9 cellular contexts compared by ENCODE assay signal in the genomic region with DNA sequence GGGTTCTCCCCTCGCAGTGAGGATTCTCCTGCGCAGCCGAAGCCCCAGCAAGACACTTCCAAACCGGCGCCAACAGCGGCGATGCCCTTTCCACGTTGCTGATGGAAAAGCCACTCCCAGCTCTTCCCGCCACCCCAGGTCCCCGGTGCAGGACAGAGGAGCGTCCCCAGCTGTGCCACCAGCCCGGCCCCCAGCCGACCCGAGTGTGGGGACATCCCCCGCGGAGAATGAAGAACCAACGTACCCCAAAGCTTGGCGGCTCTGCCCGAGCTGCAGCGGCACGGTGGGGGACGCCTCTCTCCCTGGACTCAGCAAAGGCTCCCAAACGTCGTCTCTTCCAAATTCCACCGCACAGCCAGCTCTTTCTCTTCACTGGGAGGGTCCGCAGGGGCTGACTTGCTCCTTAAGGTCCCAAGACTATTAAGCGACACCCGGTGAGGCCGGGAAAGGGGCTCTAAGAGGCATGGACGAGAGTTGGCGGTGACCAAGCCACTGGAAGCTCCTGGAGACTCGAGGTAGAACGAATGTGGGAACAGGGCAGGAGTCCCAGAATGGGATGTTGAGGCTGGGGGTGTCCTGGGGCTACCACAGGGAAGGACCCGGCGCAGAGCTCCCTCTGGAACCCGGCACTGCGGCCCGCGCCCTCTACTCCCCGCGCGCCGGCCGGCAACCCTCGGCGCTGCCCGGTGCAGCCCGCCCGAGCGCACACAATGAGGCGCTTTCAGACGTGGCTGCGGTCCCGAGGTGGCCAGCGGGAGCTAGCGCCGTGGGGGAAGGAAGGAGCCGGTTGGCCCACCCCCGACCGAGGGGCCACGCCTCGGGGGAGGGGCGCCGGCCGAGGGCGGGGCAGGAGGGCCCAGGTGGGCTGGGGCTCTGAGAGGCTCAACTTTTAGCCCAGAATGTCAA. TPM values are rescaled to one million over a fixed set of nuclear protein-coding genes. Genes with fewer than 3 reads are reported as not detected.
DNase-seq lines count a peak whose midpoint lies in the region; ATAC-seq and TF ChIP-seq lines count a peak whose summit lies in the region.
"Had no signal": no experiment of that assay in that cellular context is flagged by ENCODE, and none has a peak within 500 bp of the region (broad histone marks: within the 10 kb centered on the region; RNA-seq: fewer than 3 reads in every experiment).

A gene (minus strand): TSS at position 746 of the 906 bp plus-strand sequence. CDS start 15,613 bp downstream, outside the sequence.

- H3K4me3 ChIP-seq in HCT116 (replicated peaks in 1 of 2; ENCODE audit: low read depth in 1 of 2, low read length in 2 of 2) (peak within 1 kb of the TSS; percentile 50 to 70), mesodermal cell (ENCODE audit: extremely low read depth, insufficient read depth, low read length, poor library complexity, severe bottlenecking) (peak within 1 kb of the TSS; percentile 49), tibial nerve (peak within 1 kb of the TSS; percentile 24 to 47 (median 39))
- H3K4me3 ChIP-seq in effector memory CD4-positive, alpha-beta T cell (ENCODE audit: insufficient read depth, low read depth, low read length, poor library complexity, severe bottlenecking) = peak within 1 kb of the TSS; percentile 35

- POLR2A ChIA-PET in HCT116 (lab: Charles Lee) = interaction anchor here (0.6 to 1.5 kb wide), 5 partner anchors 10 to 50 kb away, joined by 3 to 7 read pairs (median 4); no protein-coding TSS in a partner anchor

- H3K9ac ChIP-seq in HCT116 (ENCODE audit: low read length) = peak within 1 kb of the TSS; percentile 76

- H3K4me1 ChIP-seq in HCT116 (ENCODE audit: control insufficient read depth in 1 of 2, insufficient read depth in 2 of 2, low read length in 2 of 2) (peaks cover 25 to 41% of the 10 kb centered on the region in 2 experiments), mesodermal cell (ENCODE audit: control insufficient read depth, insufficient read depth, low read length, poor library complexity, severe bottlenecking) (no peaks in the 10 kb centered on the region), tibial nerve (peaks cover 0 to 21% (median 14%) of the 10 kb centered on the region in 4 donors)
- H3K4me1 ChIP-seq in effector memory CD4-positive, alpha-beta T cell (ENCODE audit: control insufficient read depth, insufficient read depth, low read length, poor library complexity, severe bottlenecking) = peaks cover 8% of the 10 kb centered on the region

- no TSS peak for BruUV-seq in HCT116 (replicated peaks; lab: Mats Ljungman, UMichigan)

- DNase-seq in DMS 273 (lab: John Stamatoyannopoulos, UW; ENCODE audit: unreplicated experiment) (peak; percentile 78), DMS 273 treated with DMSO at 0.1 percent for 48 hours (lab: John Stamatoyannopoulos, UW) (no peak), HCT116 (ENCODE audit: low read depth, low spot score) (no peak), SK-N-DZ (ENCODE audit: low spot score) (peak; percentile 59), tibial nerve (ENCODE audit: low spot score in 2 of 2) (no peak), SHP77 treated with DMSO at 0.1 percent for 48 hours (lab: John Stamatoyannopoulos, UW) (no peak)
- DNase-seq in effector memory CD4-positive, alpha-beta T cell = no peak

- TF ChIP-seq POLR2A in HCT116 (IDR thresholded peaks at IDR 0.05; ENCODE audit: borderline replicate concordance, extremely low read depth, insufficient read depth, insufficient read length) (peak; percentile 67), tibial nerve (IDR thresholded peaks at IDR 0.05) (peak in 1 of 2 donors; percentile 13)

- TF ChIP-seq CTCF in HCT116 (IDR thresholded peaks at IDR 0.05 in 2 of 3, conservative IDR thresholded peaks at IDR 0.05 in 1 of 3; ENCODE audit: borderline replicate concordance in 1 of 3, insufficient read depth in 1 of 3, low read depth in 2 of 3, low read length in 2 of 3) (no peak), tibial nerve (IDR thresholded peaks at IDR 0.05) (no peak)

- intact Hi-C loops in HCT116 (cut with micrococcal nuclease) = no loop called here

- H2AFZ ChIP-seq in HCT116 (ENCODE audit: low read depth, low read length, poor library complexity, severe bottlenecking) = no peak within 1 kb of the TSS

- no peaks in the 10 kb centered on the region for H3K36me3 ChIP-seq in HCT116 (ENCODE audit: control insufficient read depth in 1 of 2, insufficient read depth in 2 of 2, low read length in 2 of 2)
- H3K36me3 ChIP-seq in effector memory CD4-positive, alpha-beta T cell (ENCODE audit: control insufficient read depth, insufficient read depth, low read length) = no peaks in the 10 kb centered on the region
- no peaks in the 10 kb centered on the region for H3K36me3 ChIP-seq in mesodermal cell (ENCODE audit: control insufficient read depth, insufficient read depth, low read length)
- no peaks in the 10 kb centered on the region for H3K36me3 ChIP-seq in tibial nerve

- H3K9me3 ChIP-seq in HCT116 (ENCODE audit: control insufficient read depth in 1 of 2, insufficient read depth in 1 of 2, low read depth in 1 of 2, low read length in 2 of 2) (no peaks in the 10 kb centered on the region), mesodermal cell (ENCODE audit: control insufficient read depth, low read length) (no peaks in the 10 kb centered on the region), tibial nerve (no peaks in the 10 kb centered on the region)
- no peaks in the 10 kb centered on the region for H3K9me3 ChIP-seq in effector memory CD4-positive, alpha-beta T cell (ENCODE audit: control insufficient read depth, low read length)

- 1 to 2% methylated on average over 45 to 57 of the region's 66 CpGs for WGBS in mesodermal cell (ENCODE audit: insufficient coverage in 2 of 2), 2 experiments
- 2 to 5% methylated on average over 30 to 49 of the region's 66 CpGs for WGBS in tibial nerve, 2 donors

- CTCF ChIA-PET in HCT116 (lab: Charles Lee) = interaction anchor here (1.3 to 1.8 kb wide), 2 partner anchors 22 to 30 kb away, joined by 3 to 11 read pairs; no protein-coding TSS in a partner anchor

- H3K27ac ChIP-seq in HCT116 (ENCODE audit: low read depth, low read length) = peak within 1 kb of the TSS; percentile 30; the same call in 1 of the 2 replicates
- H3K27ac ChIP-seq in effector memory CD4-positive, alpha-beta T cell (ENCODE audit: insufficient read depth, low read length, poor library complexity, severe bottlenecking) = no peak within 1 kb of the TSS
- H3K27ac ChIP-seq in mesodermal cell (ENCODE audit: low read depth, low read length, severe bottlenecking) = no peak within 1 kb of the TSS
- no peak within 1 kb of the TSS for H3K27ac ChIP-seq in tibial nerve
- H3K27ac ChIP-seq: 22Rv1 had no signal

- no peak for TF ChIP-seq RAD21 in HCT116 (IDR thresholded peaks at IDR 0.05; ENCODE audit: low read depth)

- TF ChIP-seq EP300 in tibial nerve (IDR thresholded peaks at IDR 0.05) = no peak

- H3K9me2 ChIP-seq in HCT116 (ENCODE audit: insufficient read depth) = no peaks in the 10 kb centered on the region

- no peaks in the 10 kb centered on the region for H4K20me1 ChIP-seq in HCT116 (ENCODE audit: insufficient read depth)

- peak within 1 kb of the TSS; percentile 94 for H3K4me2 ChIP-seq in HCT116 (ENCODE audit: low read length)

- peaks cover 5% of the 10 kb centered on the region; the same call in 1 of the 2 replicates for H3K79me2 ChIP-seq in HCT116 (ENCODE audit: insufficient read depth, low read length)

- peak; percentile 93 for ATAC-seq in HCT116

- H3K27me3 ChIP-seq in HCT116 (ENCODE audit: insufficient read depth, low read length) = no peaks in the 10 kb centered on the region
- peaks cover 9% of the 10 kb centered on the region for H3K27me3 ChIP-seq in effector memory CD4-positive, alpha-beta T cell (replicated peaks; ENCODE audit: control insufficient read depth, insufficient read depth, low read length, poor library complexity, severe bottlenecking)
- H3K27me3 ChIP-seq in tibial nerve = peaks cover 0 to 21% of the 10 kb centered on the region in 2 donors

- RAD21 ChIA-PET in HCT116 (lab: Charles Lee; ENCODE audit: low non-redundant PET in 1 of 2, low total read pairs in 2 of 2, uncharacterized antibody in 2 of 2, unreplicated experiment in 2 of 2) = interaction anchor here in 1 of 2 experiments (0.6 kb wide), 1 partner anchor 22 kb away, joined by 3 read pairs; no protein-coding TSS in a partner anchor

TF ChIP-seq in HCT116, 20 proteins besides CTCF, POLR2A, EP300 and RAD21:
- TF ChIP-seq CBX3 (IDR thresholded peaks at IDR 0.05; ENCODE audit: low read depth) = no peak
- TF ChIP-seq POLR2AphosphoS5 (IDR thresholded peaks at IDR 0.05; ENCODE audit: low read depth, low read length) = peak; percentile 86
- TF ChIP-seq, protein P1, sequence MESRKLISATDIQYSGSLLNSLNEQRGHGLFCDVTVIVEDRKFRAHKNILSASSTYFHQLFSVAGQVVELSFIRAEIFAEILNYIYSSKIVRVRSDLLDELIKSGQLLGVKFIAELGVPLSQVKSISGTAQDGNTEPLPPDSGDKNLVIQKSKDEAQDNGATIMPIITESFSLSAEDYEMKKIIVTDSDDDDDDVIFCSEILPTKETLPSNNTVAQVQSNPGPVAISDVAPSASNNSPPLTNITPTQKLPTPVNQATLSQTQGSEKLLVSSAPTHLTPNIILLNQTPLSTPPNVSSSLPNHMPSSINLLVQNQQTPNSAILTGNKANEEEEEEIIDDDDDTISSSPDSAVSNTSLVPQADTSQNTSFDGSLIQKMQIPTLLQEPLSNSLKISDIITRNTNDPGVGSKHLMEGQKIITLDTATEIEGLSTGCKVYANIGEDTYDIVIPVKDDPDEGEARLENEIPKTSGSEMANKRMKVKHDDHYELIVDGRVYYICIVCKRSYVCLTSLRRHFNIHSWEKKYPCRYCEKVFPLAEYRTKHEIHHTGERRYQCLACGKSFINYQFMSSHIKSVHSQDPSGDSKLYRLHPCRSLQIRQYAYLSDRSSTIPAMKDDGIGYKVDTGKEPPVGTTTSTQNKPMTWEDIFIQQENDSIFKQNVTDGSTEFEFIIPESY (IDR thresholded peaks at IDR 0.05; ENCODE audit: extremely low read depth, insufficient replicate concordance, low read length) = no peak
- TF ChIP-seq EZH2 (IDR thresholded peaks at IDR 0.05) = no peak

RNA-seq across cellular contexts. Expression of the gene that starts here (rescaled TPM):
- total RNA-seq in HCT116 (2021; ENCODE audit: unreplicated experiment) = 17.9 TPM
- polyA plus RNA-seq in HCT116 (2012) = 13.2 and 13.4 TPM in 2 replicates
- 4.2 and 4.4 TPM in 2 replicates for polyA plus RNA-seq in SK-N-DZ (2014; cell fraction: cytosol; rRNA removed)
- 3.3 and 4.3 TPM in 2 replicates for polyA plus RNA-seq in SK-N-DZ (2014; cell fraction: nucleus; rRNA removed)
- 2.7 TPM for polyA plus RNA-seq in mesodermal cell (2013, experiment 1 of 2)
- 2.4 TPM for polyA plus RNA-seq in mesodermal cell (2013, experiment 2 of 2)
- 1 to 10 TPM in 1 of 4 donors, under 1 TPM in 3; under 0.01 to 3.9 (median 0.40) TPM for total RNA-seq in tibial nerve

Comparison
In these comparisons a context has a peak if more than half of its experiments do, and no peak if none do; other contexts are left out.
1. DNase-seq: peak in DMS 273 (single experiment) and SK-N-DZ (single experiment); none in DMS 273 treated with DMSO at 0.1 percent for 48 hours (single experiment), HCT116 (single experiment), effector memory CD4-positive, alpha-beta T cell (0 of 3), tibial nerve (0 of 2) and SHP77 treated with DMSO at 0.1 percent for 48 hours (single experiment).
2. Peak in every context shown above with its lines, with median percentiles within 50 percentile points of each other: H3K4me3 ChIP-seq.